Comparison of ENCODE assay signal across 8 cellular contexts in genomic region chr17:77471984-77472836, GRCh38.
DNase-seq lines count a peak whose midpoint lies in the region; ATAC-seq, FAIRE-seq and TF ChIP-seq lines count a peak whose summit lies in the region.

No MANE protein-coding gene starts in this region.

- H3K4me1 ChIP-seq in breast epithelium, result peaks cover 40 to 63% of the 10 kb centered on the region in 2 donors

- peak; percentile 67 for DNase-seq in activated T-cell treated with anti-CD3 and anti-CD28 coated beads, Interleukin-2, amount 50 U/mL, for 24 hours
- DNase-seq in activated T-cell treated with anti-CD3 and anti-CD28 coated beads for 4 hours, result no peak
- DNase-seq in NCI-H446 treated with DMSO at 0.1 percent for 48 hours (lab: John Stamatoyannopoulos, UW), result peak; percentile 92
- peak in 1 of 2 donors; percentile 72 for DNase-seq in breast epithelium (ENCODE audit: low spot score in 2 of 2)
- peak; percentile 81 for DNase-seq in islet precursor cell
- peak; percentile 44 to 61 for DNase-seq in stimulated activated naive CD8-positive, alpha-beta T cell treated with anti-CD3 and anti-CD28 coated beads, Interleukin-15, amount 100 ng/mL, for 72 hours
- no peak for DNase-seq in HTR-8/SVneo (ENCODE audit: insufficient read length, low spot score)
- no peak for DNase-seq in NCI-H774 (lab: John Stamatoyannopoulos, UW)

- no peak for FAIRE-seq in HTR-8/SVneo (lab: Jason Lieb, UNC)

- peak overlapping the region; percentile 74 to 85 for H3K27ac ChIP-seq in breast epithelium

- H3K27ac Mint-ChIP-seq in activated T-cell treated with anti-CD3 and anti-CD28 coated beads, Interleukin-2, amount 50 U/mL, for 24 hours, result peak overlapping the region; percentile 93
- H3K27ac Mint-ChIP-seq in stimulated activated naive CD8-positive, alpha-beta T cell treated with anti-CD3 and anti-CD28 coated beads, Interleukin-15, amount 100 ng/mL, for 72 hours, result peak overlapping the region; percentile 93 to 94

- no peak for TF ChIP-seq POLR2A in breast epithelium (IDR thresholded peaks at IDR 0.05)

- no peaks in the 10 kb centered on the region for H3K9me3 Mint-ChIP-seq in activated T-cell treated with anti-CD3 and anti-CD28 coated beads, Interleukin-2, amount 50 U/mL, for 24 hours
- H3K9me3 Mint-ChIP-seq in stimulated activated naive CD8-positive, alpha-beta T cell treated with anti-CD3 and anti-CD28 coated beads, Interleukin-15, amount 100 ng/mL, for 72 hours, result peaks cover 9 to 18% of the 10 kb centered on the region in 2 donors

- H3K4me1 Mint-ChIP-seq in activated T-cell treated with anti-CD3 and anti-CD28 coated beads, Interleukin-2, amount 50 U/mL, for 24 hours (ENCODE audit: low read depth), result peaks cover 98% of the 10 kb centered on the region
- H3K4me1 Mint-ChIP-seq in stimulated activated naive CD8-positive, alpha-beta T cell treated with anti-CD3 and anti-CD28 coated beads, Interleukin-15, amount 100 ng/mL, for 72 hours, result peaks cover 100% of the 10 kb centered on the region

- no peaks in the 10 kb centered on the region for H3K27me3 Mint-ChIP-seq in activated T-cell treated with anti-CD3 and anti-CD28 coated beads, Interleukin-2, amount 50 U/mL, for 24 hours
- no peaks in the 10 kb centered on the region for H3K27me3 Mint-ChIP-seq in stimulated activated naive CD8-positive, alpha-beta T cell treated with anti-CD3 and anti-CD28 coated beads, Interleukin-15, amount 100 ng/mL, for 72 hours

- H3K36me3 Mint-ChIP-seq in activated T-cell treated with anti-CD3 and anti-CD28 coated beads, Interleukin-2, amount 50 U/mL, for 24 hours (ENCODE audit: low read depth), result peaks cover 75% of the 10 kb centered on the region

- peak overlapping the region in 1 of 3 donors; percentile 45 for H3K4me3 ChIP-seq in breast epithelium

- H3K4me3 Mint-ChIP-seq in activated T-cell treated with anti-CD3 and anti-CD28 coated beads, Interleukin-2, amount 50 U/mL, for 24 hours, result peak overlapping the region; percentile 69
- peak overlapping the region; percentile 83 to 84 for H3K4me3 Mint-ChIP-seq in stimulated activated naive CD8-positive, alpha-beta T cell treated with anti-CD3 and anti-CD28 coated beads, Interleukin-15, amount 100 ng/mL, for 72 hours

- H3K9me3 ChIP-seq in breast epithelium, result no peaks in the 10 kb centered on the region

- TF ChIP-seq CTCF in breast epithelium (IDR thresholded peaks at IDR 0.05), result no peak

- H3K27me3 ChIP-seq in breast epithelium, result no peaks in the 10 kb centered on the region

- H3K36me3 ChIP-seq in breast epithelium, result no peaks in the 10 kb centered on the region

- peak; percentile 58 for ATAC-seq in stimulated activated naive CD8-positive, alpha-beta T cell treated with anti-CD3 and anti-CD28 coated beads, Interleukin-15, amount 100 ng/mL, for 72 hours

- intact Hi-C loops in breast epithelium (cut with DNase I; ENCODE audit: low total_unique reads), result no loop called here

Comparison
In these comparisons a context has a peak if more than half of its experiments do, and no peak if none do; other contexts are left out.
1. DNase-seq: peak in activated T-cell treated with anti-CD3 and anti-CD28 coated beads, Interleukin-2, amount 50 U/mL, for 24 hours (single experiment), NCI-H446 treated with DMSO at 0.1 percent for 48 hours (single experiment), islet precursor cell (single experiment) and stimulated activated naive CD8-positive, alpha-beta T cell treated with anti-CD3 and anti-CD28 coated beads, Interleukin-15, amount 100 ng/mL, for 72 hours (2 of 2); none in activated T-cell treated with anti-CD3 and anti-CD28 coated beads for 4 hours (single experiment), HTR-8/SVneo (single experiment) and NCI-H774 (single experiment).